In genomic region chr9:8346291-8346690, GRCh38 we compare ENCODE assay signal across 16 cellular contexts.
"Had no signal": no experiment of that assay in that cellular context is flagged by ENCODE, and none has a peak within 500 bp of the region (broad histone marks: within the 10 kb centered on the region; RNA-seq: fewer than 3 reads in every experiment).

No MANE protein-coding gene starts in this region.

- H3K4me3 ChIP-seq: esophagus muscularis mucosa, left ventricle myocardium inferior, tibial artery had no signal

- DNase-seq: activated B cell treated with CpG ODN at 0.5 μM for 24 hours; activated CD4-positive, alpha-beta memory T cell treated with anti-CD3 and anti-CD28 coated beads for 36 hours; activated CD4-positive, alpha-beta T cell treated with anti-CD3 and anti-CD28 coated beads for 4 hours; activated naive CD8-positive, alpha-beta T cell treated with anti-CD3 and anti-CD28 coated beads for 36 hours; activated T-cell treated with anti-CD3 and anti-CD28 coated beads for 4 hours; amygdala; effector memory CD4-positive, alpha-beta T cell; foreskin melanocyte; kidney; left ventricle myocardium inferior; occipital lobe; posterior cingulate gyrus; retina; stimulated activated naive CD4-positive, alpha-beta T cell treated with Interleukin-2 at 50 U/mL for 16 hours; tibial artery had no signal
